ENCODE assay signal across 17 cellular contexts in the genomic region with DNA sequence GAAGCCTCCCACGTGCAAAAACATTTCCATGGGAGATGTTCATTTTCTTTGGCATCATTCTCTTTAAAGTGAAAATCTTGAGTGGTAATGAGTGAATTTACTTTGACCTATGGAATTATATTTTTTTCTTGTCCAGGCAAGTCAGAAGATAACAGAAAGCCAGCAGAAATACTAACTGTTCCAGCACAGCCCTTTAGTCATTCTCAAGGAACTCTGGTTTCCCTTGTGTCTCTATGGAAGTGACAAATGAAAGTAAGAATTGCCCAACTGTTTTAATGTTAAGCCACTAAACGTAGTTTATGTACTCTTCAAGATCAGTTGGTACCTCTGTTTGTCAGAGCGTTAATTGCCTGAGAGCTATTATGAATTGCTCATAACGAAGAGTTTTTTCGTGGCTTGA.
"Had no signal": no experiment of that assay in that cellular context is flagged by ENCODE, and none has a peak within 500 bp of the region (broad histone marks: within the 10 kb centered on the region; RNA-seq: fewer than 3 reads in every experiment).

No MANE protein-coding gene starts in this region.

- H3K4me1 ChIP-seq: parathyroid adenoma, sigmoid colon, upper lobe of right lung had no signal

- H3K4me3 ChIP-seq: cardiac muscle cell, lung, sigmoid colon, thoracic aorta, upper lobe of right lung had no signal

- H3K27me3 ChIP-seq: cardiac muscle cell, sigmoid colon, upper lobe of right lung had no signal

- ATAC-seq: activated CD4-positive, alpha-beta T cell treated with anti-CD3 and anti-CD28 coated beads for 36 hours; activated CD8-positive, alpha-beta T cell treated with anti-CD3 and anti-CD28 coated beads for 36 hours; activated naive CD4-positive, alpha-beta T cell treated with anti-CD3 and anti-CD28 coated beads, Interleukin-2, amount 50 U/mL, for 72 hours; esophagus mucosa; stimulated activated effector memory CD8-positive, alpha-beta T cell treated with anti-CD3 and anti-CD28 coated beads, Interleukin-12 subunit alpha, Interleukin-12 subunit beta, amount 100 ng/mL, for 72 hours; upper lobe of right lung had no signal

- H3K36me3 ChIP-seq: upper lobe of right lung, WERI-Rb-1 had no signal

- H3K4me3 Mint-ChIP-seq: activated CD4-positive, alpha-beta T cell treated with anti-CD3 and anti-CD28 coated beads for 36 hours; activated CD8-positive, alpha-beta T cell treated with anti-CD3 and anti-CD28 coated beads for 36 hours; naive B cell; stimulated activated effector memory CD8-positive, alpha-beta T cell treated with anti-CD3 and anti-CD28 coated beads, Interleukin-12 subunit alpha, Interleukin-12 subunit beta, amount 100 ng/mL, for 72 hours; T-helper 1 cell treated with Interleukin-12 subunit alpha and Interleukin-12 subunit beta and Interleukin-4 antibody, amounts not matched to agents 30 μg/mL and 1 μg/mL, for 36 hours had no signal

- H3K9me3 Mint-ChIP-seq: activated CD8-positive, alpha-beta T cell treated with anti-CD3 and anti-CD28 coated beads for 36 hours; activated naive CD4-positive, alpha-beta T cell treated with anti-CD3 and anti-CD28 coated beads, Interleukin-2, amount 50 U/mL, for 72 hours; stimulated activated effector memory CD8-positive, alpha-beta T cell treated with anti-CD3 and anti-CD28 coated beads, Interleukin-12 subunit alpha, Interleukin-12 subunit beta, amount 100 ng/mL, for 72 hours; T-helper 1 cell treated with Interleukin-12 subunit alpha and Interleukin-12 subunit beta and Interleukin-4 antibody, amounts not matched to agents 30 μg/mL and 1 μg/mL, for 36 hours had no signal

- H2AFZ ChIP-seq: parathyroid adenoma had no signal

- H3K36me3 Mint-ChIP-seq: activated naive CD4-positive, alpha-beta T cell treated with anti-CD3 and anti-CD28 coated beads, Interleukin-2, amount 50 U/mL, for 72 hours; naive B cell; stimulated activated effector memory CD8-positive, alpha-beta T cell treated with anti-CD3 and anti-CD28 coated beads, Interleukin-12 subunit alpha, Interleukin-12 subunit beta, amount 100 ng/mL, for 72 hours had no signal

- H3K9me3 ChIP-seq: sigmoid colon, thoracic aorta, upper lobe of right lung had no signal

- DNase-seq: activated CD4-positive, alpha-beta T cell treated with anti-CD3 and anti-CD28 coated beads for 36 hours; activated CD8-positive, alpha-beta T cell treated with anti-CD3 and anti-CD28 coated beads for 36 hours; activated gamma-delta T cell; activated T-cell treated with anti-CD3 and anti-CD28 coated beads, Interleukin-2, amount 50 U/mL, for 48 hours; amygdala; naive B cell; sigmoid colon; upper lobe of right lung; WERI-Rb-1 had no signal

- H3K27ac Mint-ChIP-seq: activated CD4-positive, alpha-beta T cell treated with anti-CD3 and anti-CD28 coated beads for 36 hours; activated CD8-positive, alpha-beta T cell treated with anti-CD3 and anti-CD28 coated beads for 36 hours; activated naive CD4-positive, alpha-beta T cell treated with anti-CD3 and anti-CD28 coated beads, Interleukin-2, amount 50 U/mL, for 72 hours; naive B cell; stimulated activated effector memory CD8-positive, alpha-beta T cell treated with anti-CD3 and anti-CD28 coated beads, Interleukin-12 subunit alpha, Interleukin-12 subunit beta, amount 100 ng/mL, for 72 hours; T-helper 1 cell treated with Interleukin-12 subunit alpha and Interleukin-12 subunit beta and Interleukin-4 antibody, amounts not matched to agents 30 μg/mL and 1 μg/mL, for 36 hours had no signal

- H3K4me1 Mint-ChIP-seq: activated CD4-positive, alpha-beta T cell treated with anti-CD3 and anti-CD28 coated beads for 36 hours; naive B cell; stimulated activated effector memory CD8-positive, alpha-beta T cell treated with anti-CD3 and anti-CD28 coated beads, Interleukin-12 subunit alpha, Interleukin-12 subunit beta, amount 100 ng/mL, for 72 hours had no signal

- H3K9ac ChIP-seq: parathyroid adenoma had no signal

- H3K79me2 ChIP-seq: parathyroid adenoma had no signal

- H3K27ac ChIP-seq: cardiac muscle cell, parathyroid adenoma, sigmoid colon, thoracic aorta, upper lobe of right lung, WERI-Rb-1 had no signal

- H3K27me3 Mint-ChIP-seq: activated CD8-positive, alpha-beta T cell treated with anti-CD3 and anti-CD28 coated beads for 36 hours had no signal
